ENCODE assay signal across 8 cellular contexts in genomic region chr9:1939926-1940368, GRCh38.
DNase-seq lines count a peak whose midpoint lies in the region; ATAC-seq and TF ChIP-seq lines count a peak whose summit lies in the region.

No MANE protein-coding gene starts in this region.

- ATAC-seq in GM18517 (IDR thresholded peaks at IDR 0.05; ENCODE audit: unreplicated experiment) (peak; percentile 73), HG02870 (IDR thresholded peaks at IDR 0.05; ENCODE audit: unreplicated experiment) (peak; percentile 70)

- H3K4me3 ChIP-seq in BJ (ENCODE audit: low read depth, low read length), result no peak overlapping the region

- peak; percentile 62 for TF ChIP-seq CTCF in BJ (IDR thresholded peaks at IDR 0.05; ENCODE audit: insufficient read depth, low read depth, low read length)

- CTCF ChIA-PET in BJ (lab: Yijun Ruan, JAX), result interaction anchor here (0.8 to 1.6 kb wide), 6 partner anchors 9 to 169 kb away, joined by 3 to 4 read pairs (median 3); no protein-coding TSS in a partner anchor

- DNase-seq in BJ (ENCODE audit: low read depth) (no peak), NCI-H187 treated with DMSO at 0.1 percent for 48 hours (lab: John Stamatoyannopoulos, UW) (peak; percentile 25), germinal center (ENCODE audit: low spot score) (peak; percentile 59), GDM1 (lab: John Stamatoyannopoulos, UW) (no peak)
- peak; percentile 10 to 12 for DNase-seq in activated CD4-positive, alpha-beta T cell treated with anti-CD3 and anti-CD28 coated beads for 4 hours
- peak; percentile 18 for DNase-seq in stimulated activated CD4-positive, alpha-beta T cell treated with anti-CD3 and anti-CD28 coated beads, Interleukin-4, amount 100 ng/mL, for 1 hour

- no peaks in the 10 kb centered on the region for H3K27me3 ChIP-seq in BJ (ENCODE audit: control insufficient read depth, insufficient read depth, low read length)

- POLR2A ChIA-PET in BJ (lab: Charles Lee), result no interaction called here

- no peaks in the 10 kb centered on the region for H3K36me3 ChIP-seq in BJ (ENCODE audit: control insufficient read depth, insufficient read depth, low read length)

Comparison
In these comparisons a context has a peak if more than half of its experiments do, and no peak if none do; other contexts are left out.
1. DNase-seq: peak in NCI-H187 treated with DMSO at 0.1 percent for 48 hours (single experiment), activated CD4-positive, alpha-beta T cell treated with anti-CD3 and anti-CD28 coated beads for 4 hours (2 of 2), germinal center (single experiment) and stimulated activated CD4-positive, alpha-beta T cell treated with anti-CD3 and anti-CD28 coated beads, Interleukin-4, amount 100 ng/mL, for 1 hour (single experiment); none in BJ (single experiment) and GDM1 (single experiment).